Comparison of ENCODE assay signal across 33 cellular contexts in the genomic region with DNA sequence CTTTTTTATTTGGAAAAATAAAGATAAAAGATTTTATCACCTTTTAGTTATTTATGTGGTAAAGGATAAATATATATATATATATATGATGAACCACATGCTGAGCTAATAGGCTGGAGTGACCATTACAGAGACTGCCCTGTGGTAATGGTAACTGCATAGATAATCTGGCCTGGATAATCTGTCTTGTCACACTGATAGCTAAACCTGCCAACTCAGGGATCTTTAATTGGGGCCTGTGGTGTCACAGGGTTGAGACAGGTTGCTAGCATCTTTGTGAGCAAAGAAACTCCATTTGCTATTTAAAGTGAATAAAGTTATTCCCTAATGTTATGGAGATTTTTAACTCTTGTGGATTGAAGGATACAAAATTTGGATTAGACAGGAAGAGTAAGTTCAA.
"Had no signal": no experiment of that assay in that cellular context is flagged by ENCODE, and none has a peak within 500 bp of the region (broad histone marks: within the 10 kb centered on the region; RNA-seq: fewer than 3 reads in every experiment).

No MANE protein-coding gene starts in this region.

- H3K36me3 ChIP-seq: breast epithelium had no signal

- H3K27ac Mint-ChIP-seq: activated B cell treated with CpG ODN at 0.5 μM for 24 hours; activated CD4-positive, alpha-beta memory T cell treated with anti-CD3 and anti-CD28 coated beads, Interleukin-2, amount 10 ng/mL, durations not matched to agents 7 days and 5 days; activated CD8-positive, alpha-beta memory T cell treated with anti-CD3 and anti-CD28 coated beads, Interleukin-2, amount 10 ng/mL, durations not matched to agents 7 days and 5 days; activated naive CD8-positive, alpha-beta T cell treated with anti-CD3 and anti-CD28 coated beads for 36 hours; activated T-cell treated with anti-CD3 and anti-CD28 coated beads, Interleukin-2, amount 50 U/mL, for 72 hours; activated T-helper 17 cell treated with anti-CD3 and anti-CD28 coated beads, Interleukin-2, amount 50 U/mL, for 72 hours had no signal

- H3K27ac ChIP-seq: body of pancreas, breast epithelium, Peyer's patch, SJSA1 had no signal

- H3K4me3 Mint-ChIP-seq: activated B cell treated with CpG ODN at 0.5 μM for 24 hours; activated CD4-positive, alpha-beta memory T cell treated with anti-CD3 and anti-CD28 coated beads, Interleukin-2, amount 10 ng/mL, durations not matched to agents 7 days and 5 days; activated CD8-positive, alpha-beta memory T cell treated with anti-CD3 and anti-CD28 coated beads, Interleukin-2, amount 10 ng/mL, durations not matched to agents 7 days and 5 days; activated naive CD8-positive, alpha-beta T cell treated with anti-CD3 and anti-CD28 coated beads for 36 hours; activated T-cell treated with anti-CD3 and anti-CD28 coated beads, Interleukin-2, amount 50 U/mL, for 72 hours; activated T-helper 17 cell treated with anti-CD3 and anti-CD28 coated beads, Interleukin-2, amount 50 U/mL, for 72 hours had no signal

- H3K4me1 Mint-ChIP-seq: activated CD4-positive, alpha-beta memory T cell treated with anti-CD3 and anti-CD28 coated beads, Interleukin-2, amount 10 ng/mL, durations not matched to agents 7 days and 5 days; activated CD8-positive, alpha-beta memory T cell treated with anti-CD3 and anti-CD28 coated beads, Interleukin-2, amount 10 ng/mL, durations not matched to agents 7 days and 5 days; activated naive CD8-positive, alpha-beta T cell treated with anti-CD3 and anti-CD28 coated beads for 36 hours; activated T-helper 17 cell treated with anti-CD3 and anti-CD28 coated beads, Interleukin-2, amount 50 U/mL, for 72 hours had no signal

- H3K4me3 ChIP-seq: body of pancreas, breast epithelium, K562, Peyer's patch, SJSA1 had no signal

- H3K27me3 ChIP-seq: body of pancreas, breast epithelium, Peyer's patch, SJSA1 had no signal

- H3K9me3 ChIP-seq: body of pancreas, breast epithelium, Peyer's patch, SJSA1 had no signal

- ATAC-seq: activated CD8-positive, alpha-beta memory T cell treated with anti-CD3 and anti-CD28 coated beads, Interleukin-2, amount 10 ng/mL, durations not matched to agents 7 days and 5 days; activated T-cell treated with anti-CD3 and anti-CD28 coated beads, Interleukin-2, amount 50 U/mL, for 72 hours; activated T-helper 17 cell treated with anti-CD3 and anti-CD28 coated beads, Interleukin-2, amount 50 U/mL, for 72 hours; body of pancreas; K562; SK-N-SH treated with all-trans-retinoic acid at 6 μM for 48 hours had no signal

- H3K9me3 Mint-ChIP-seq: activated B cell treated with CpG ODN at 0.5 μM for 24 hours; activated CD4-positive, alpha-beta memory T cell treated with anti-CD3 and anti-CD28 coated beads, Interleukin-2, amount 10 ng/mL, durations not matched to agents 7 days and 5 days; activated naive CD8-positive, alpha-beta T cell treated with anti-CD3 and anti-CD28 coated beads for 36 hours; activated T-cell treated with anti-CD3 and anti-CD28 coated beads, Interleukin-2, amount 50 U/mL, for 72 hours; activated T-helper 17 cell treated with anti-CD3 and anti-CD28 coated beads, Interleukin-2, amount 50 U/mL, for 72 hours had no signal

- DNase-seq: activated B cell treated with CpG ODN at 0.5 μM for 24 hours; activated CD4-positive, alpha-beta memory T cell treated with anti-CD3 and anti-CD28 coated beads, Interleukin-2, amount 10 ng/mL, durations not matched to agents 7 days and 5 days; activated CD4-positive, alpha-beta T cell treated with anti-CD3 and anti-CD28 coated beads for 48 hours; activated CD4-positive, CD25-positive, alpha-beta regulatory T cell treated with anti-CD3 and anti-CD28 coated beads, Interleukin-2, amount 50 U/mL, for 72 hours; activated CD8-positive, alpha-beta memory T cell treated with anti-CD3 and anti-CD28 coated beads for 24 hours; activated CD8-positive, alpha-beta memory T cell treated with anti-CD3 and anti-CD28 coated beads, Interleukin-2, amount 10 ng/mL, durations not matched to agents 7 days and 5 days; activated CD8-positive, alpha-beta memory T cell treated with anti-CD3 and anti-CD28 coated beads, Interleukin-2, amount 50 U/mL, for 48 hours; activated effector memory CD4-positive, alpha-beta T cell treated with anti-CD3 and anti-CD28 coated beads, Interleukin-2, amount 50 U/mL, for 16 hours; activated naive CD4-positive, alpha-beta T cell; activated naive CD4-positive, alpha-beta T cell treated with anti-CD3 and anti-CD28 coated beads, Interleukin-2, amount 50 U/mL, for 16 hours; activated naive CD8-positive, alpha-beta T cell treated with anti-CD3 and anti-CD28 coated beads for 36 hours; activated T-cell treated with anti-CD3 and anti-CD28 coated beads, Interleukin-2, amount 50 U/mL, for 72 hours; amniotic stem cell; body of pancreas; cerebellar nuclear complex; IMR-90; NCI-H1092 treated with DMSO at 0.1 percent for 48 hours; NCI-H146; NCI-H187; NCI-H2081; NCI-H2171 treated with DMSO at 0.1 percent for 48 hours; NCI-H446; NCI-H510A treated with DMSO at 0.1 percent for 48 hours; NCI-H526 treated with DMSO at 0.1 percent for 48 hours; NK-92 treated with Interleukin-12 subunit alpha and Interleukin-12 subunit beta, amount 100 ng/mL, for 24 hours; PC-3; Peyer's patch; RPMI8226 had no signal

- H3K27me3 Mint-ChIP-seq: activated B cell treated with CpG ODN at 0.5 μM for 24 hours; activated CD4-positive, alpha-beta memory T cell treated with anti-CD3 and anti-CD28 coated beads, Interleukin-2, amount 10 ng/mL, durations not matched to agents 7 days and 5 days; activated CD8-positive, alpha-beta memory T cell treated with anti-CD3 and anti-CD28 coated beads, Interleukin-2, amount 10 ng/mL, durations not matched to agents 7 days and 5 days; activated naive CD8-positive, alpha-beta T cell treated with anti-CD3 and anti-CD28 coated beads for 36 hours; activated T-helper 17 cell treated with anti-CD3 and anti-CD28 coated beads, Interleukin-2, amount 50 U/mL, for 72 hours had no signal
